Comparison of ENCODE assay signal across 12 cellular contexts in the genomic region with DNA sequence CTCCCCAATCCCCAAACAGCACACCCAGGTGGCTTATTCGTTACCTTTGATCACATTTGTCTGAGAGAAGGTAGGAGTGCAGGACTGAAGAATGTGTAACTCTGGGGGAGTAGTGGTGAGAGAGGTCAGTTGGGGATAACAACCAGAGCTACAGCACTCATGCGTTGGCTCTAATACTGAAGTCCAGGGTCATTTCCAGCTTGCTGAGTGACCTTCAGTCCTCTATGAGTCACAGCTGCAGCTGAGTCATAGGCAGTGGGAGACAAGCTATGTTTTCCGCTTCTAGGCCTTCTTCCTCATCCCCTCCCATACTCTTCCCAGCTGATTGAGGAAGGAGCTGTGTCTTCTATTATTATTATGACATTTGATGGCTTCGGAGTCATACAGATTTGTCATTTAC. TPM values are rescaled to one million over a fixed set of nuclear protein-coding genes. Genes with fewer than 3 reads are reported as not detected.
DNase-seq lines count a peak whose midpoint lies in the region; ATAC-seq, FAIRE-seq and TF ChIP-seq lines count a peak whose summit lies in the region.
"Had no signal": no experiment of that assay in that cellular context is flagged by ENCODE, and none has a peak within 500 bp of the region (broad histone marks: within the 10 kb centered on the region; RNA-seq: fewer than 3 reads in every experiment).

No MANE protein-coding gene starts in this region.

- in situ Hi-C loops in HepG2 (cut with HindIII; ENCODE audit: extremely low pct_ligation_motif_present, low pct_unique_long_range_greater_than_20kb): no loop called here

- no peak overlapping the region for H3K27ac Mint-ChIP-seq in activated CD8-positive, alpha-beta T cell treated with anti-CD3 and anti-CD28 coated beads for 36 hours

- peak overlapping the region; percentile 68 for H3K4me2 ChIP-seq in A549
- no peak overlapping the region for H3K4me2 ChIP-seq in HepG2 (ENCODE audit: low read depth, low read length)
- H3K4me2 ChIP-seq: BLaER1 had no signal

- FAIRE-seq in A549 (lab: Jason Lieb, UNC) (peak; percentile 84), HepG2 (lab: Jason Lieb, UNC) (peak; percentile 77)
- FAIRE-seq: colon had no signal

- H3K9ac ChIP-seq in HepG2 (ENCODE audit: insufficient read depth, low read depth, low read length): no peak overlapping the region
- H3K9ac ChIP-seq: BLaER1 had no signal

- peak; percentile 44 to 50 for DNase-seq in A549 (ENCODE audit: low read depth in 1 of 2, low spot score in 1 of 2)
- peak; percentile 97 for DNase-seq in M059J (ENCODE audit: low read depth)
- peak; percentile 77 for DNase-seq in coronary artery (ENCODE audit: low spot score)
- DNase-seq in HepG2 (ENCODE audit: low spot score): peak; percentile 73
- DNase-seq in DMS 273 treated with DMSO at 0.1 percent for 48 hours (lab: John Stamatoyannopoulos, UW): no peak
- no peak for DNase-seq in activated CD8-positive, alpha-beta T cell treated with anti-CD3 and anti-CD28 coated beads for 36 hours
- DNase-seq: activated CD4-positive, CD25-positive, alpha-beta regulatory T cell had no signal

- no peak for TF ChIP-seq POLR2A in A549 (IDR thresholded peaks at IDR 0.05; ENCODE audit: low read length)
- no peak for TF ChIP-seq POLR2A in HepG2 (IDR thresholded peaks at IDR 0.05; ENCODE audit: insufficient read depth in 1 of 2, low read depth in 2 of 2, low read length in 2 of 2)

- H3K36me3 ChIP-seq in HepG2 (replicated peaks in 1 of 2; ENCODE audit: control insufficient read depth in 1 of 2, insufficient read depth in 2 of 2, low read length in 2 of 2): no peaks in the 10 kb centered on the region
- H3K36me3 ChIP-seq: BLaER1 had no signal

- H3K9me3 ChIP-seq in A549: no peaks in the 10 kb centered on the region
- H3K9me3 ChIP-seq in HepG2 (ENCODE audit: low read length): no peaks in the 10 kb centered on the region
- H3K9me3 ChIP-seq: BLaER1 had no signal

- H3K4me3 ChIP-seq in A549 (no peak overlapping the region), coronary artery (no peak overlapping the region), HepG2 (replicated peaks in 1 of 3; ENCODE audit: insufficient read depth in 1 of 3, low read depth in 2 of 3, low read length in 3 of 3) (no peak overlapping the region)
- H3K4me3 ChIP-seq: BLaER1 had no signal

- H3K27me3 Mint-ChIP-seq in activated CD8-positive, alpha-beta T cell treated with anti-CD3 and anti-CD28 coated beads for 36 hours: no peaks in the 10 kb centered on the region

- intact Hi-C loops in HepG2 (cut with micrococcal nuclease; ENCODE audit: unreplicated experiment): no loop called here
- intact Hi-C loops in activated CD8-positive, alpha-beta T cell treated with anti-CD3 and anti-CD28 coated beads for 36 hours (cut with micrococcal nuclease): no loop called here

- H3K9me3 Mint-ChIP-seq in activated CD8-positive, alpha-beta T cell treated with anti-CD3 and anti-CD28 coated beads for 36 hours: no peaks in the 10 kb centered on the region

- H3K36me3 Mint-ChIP-seq in activated CD8-positive, alpha-beta T cell treated with anti-CD3 and anti-CD28 coated beads for 36 hours (ENCODE audit: low read depth): no peaks in the 10 kb centered on the region

- H3K4me1 ChIP-seq in A549: peaks cover 27% of the 10 kb centered on the region
- peaks cover 23% of the 10 kb centered on the region for H3K4me1 ChIP-seq in HepG2 (ENCODE audit: insufficient read depth, low read length)
- H3K4me1 ChIP-seq: BLaER1 had no signal

- H3K4me3 Mint-ChIP-seq in activated CD8-positive, alpha-beta T cell treated with anti-CD3 and anti-CD28 coated beads for 36 hours: no peak overlapping the region

- POLR2A ChIA-PET in A549 (lab: Yijun Ruan, JAX) (interaction anchor here (0.5 kb wide), 1 partner anchor 98 kb away, joined by 3 read pairs; no protein-coding TSS in a partner anchor), HepG2 (lab: Yijun Ruan, JAX) (interaction anchor here (1.0 to 1.6 kb wide), 2 partner anchors 66 to 194 kb away, joined by 3 to 6 read pairs; no protein-coding TSS in a partner anchor)
- POLR2A ChIA-PET in activated CD8-positive, alpha-beta T cell treated with anti-CD3 and anti-CD28 coated beads for 36 hours (lab: Charles Lee): no interaction called here

- H3K27me3 ChIP-seq in HepG2 (ENCODE audit: control insufficient read depth in 1 of 2, insufficient read depth in 2 of 2, low read length in 2 of 2): no peaks in the 10 kb centered on the region
- H3K27me3 ChIP-seq: BLaER1 had no signal

- H3K79me2 ChIP-seq in HepG2 (ENCODE audit: insufficient read depth, low read length): no peaks in the 10 kb centered on the region

- ATAC-seq in A549 (peak; percentile 80 to 86), HepG2 (peak; percentile 95), GM18511 (IDR thresholded peaks at IDR 0.05; ENCODE audit: unreplicated experiment) (no peak), HG03457 (IDR thresholded peaks at IDR 0.05; ENCODE audit: unreplicated experiment) (no peak)
- no peak for ATAC-seq in activated CD8-positive, alpha-beta T cell treated with anti-CD3 and anti-CD28 coated beads for 36 hours

- H3K27ac ChIP-seq in A549: peak overlapping the region; percentile 35 to 71; a peak in 3 of 6 replicates
- peak overlapping the region in 1 of 2 donors; percentile 6 for H3K27ac ChIP-seq in coronary artery
- H3K27ac ChIP-seq in HepG2 (ENCODE audit: extremely low read length, insufficient read depth, low read length): peak overlapping the region; percentile 30
- H3K27ac ChIP-seq: BLaER1 had no signal

- no peak for TF ChIP-seq EP300 in A549 (IDR thresholded peaks at IDR 0.05)
- TF ChIP-seq EP300 in HepG2 (IDR thresholded peaks at IDR 0.05; ENCODE audit: low read depth in 2 of 2, low read length in 2 of 2): peak in 1 of 2 experiments; percentile 39; a peak in 1 of 4 replicates
- TF ChIP-seq EP300 in HepG2 (CRISPR knock-in tag; IDR thresholded peaks at IDR 0.05; ENCODE audit: borderline replicate concordance): no peak

- WGBS in A549 (ENCODE audit: missing lambda C conversion rate): 17% methylated on average over 4 of the region's 4 CpGs
- 3% methylated on average over 4 of the region's 4 CpGs for WGBS in HepG2 (ENCODE audit: low lambda C conversion rate)

- CTCF ChIA-PET in A549 (lab: Yijun Ruan, JAX): interaction anchor here (1.0 kb wide), 1 partner anchor 36 kb away, joined by 4 read pairs; no protein-coding TSS in a partner anchor
- CTCF ChIA-PET in HepG2 (lab: Yijun Ruan, JAX; ENCODE audit: low intra/inter-chr PET ratio, low total read pairs): no interaction called here
- CTCF ChIA-PET in activated CD8-positive, alpha-beta T cell treated with anti-CD3 and anti-CD28 coated beads for 36 hours (lab: Charles Lee): no interaction called here

- no peak for TF ChIP-seq CTCF in A549 (IDR thresholded peaks at IDR 0.05)
- TF ChIP-seq CTCF in coronary artery (IDR thresholded peaks at IDR 0.05): no peak
- TF ChIP-seq CTCF in HepG2 (CRISPR knock-in tag; IDR thresholded peaks at IDR 0.05): no peak
- no peak for TF ChIP-seq CTCF in activated CD8-positive, alpha-beta T cell treated with anti-CD3 and anti-CD28 coated beads for 36 hours (IDR thresholded peaks at IDR 0.05)

- H4K20me1 ChIP-seq in HepG2 (ENCODE audit: insufficient read depth, low read length): no peaks in the 10 kb centered on the region
- H4K20me1 ChIP-seq: BLaER1 had no signal

- H2AFZ ChIP-seq in HepG2 (ENCODE audit: low read length): no peak overlapping the region

- no TSS peak for BruUV-seq in HepG2 (replicated peaks; lab: Mats Ljungman, UMichigan)

- no peaks in the 10 kb centered on the region for H3K4me1 Mint-ChIP-seq in activated CD8-positive, alpha-beta T cell treated with anti-CD3 and anti-CD28 coated beads for 36 hours (ENCODE audit: low read depth)

- TF ChIP-seq RAD21 in A549 (conservative IDR thresholded peaks at IDR 0.05 in 1 of 2, IDR thresholded peaks at IDR 0.05 in 1 of 2) (no peak), HepG2 (CRISPR knock-in tag; IDR thresholded peaks at IDR 0.05) (no peak)

RNA-seq across cellular contexts. Expression of a gene that starts 31.6 kb away (rescaled TPM):
- not detected in 2 replicates for polyA plus RNA-seq in A549 (2011; rRNA removed)
- polyA plus RNA-seq in A549 (2012; cell fraction: cytosol; rRNA removed): not detected in 2 replicates
- not detected in 2 replicates for polyA plus RNA-seq in A549 (2012; cell fraction: nucleus; rRNA removed)
- not detected in 3 replicates for polyA plus RNA-seq in A549 (2017; fragmentation: RNase III; extraction: RNeasy Plus Mini Kit Qiagen cat#74134 plus additional on column Dnase treatment)
- not detected in 2 replicates for polyA minus RNA-seq in A549 (2011; rRNA and poly(A)+ RNA removed)
- 0.39 TPM in 1 of 2 replicates, not detected in the other for total RNA-seq in M059J (2014; rRNA removed; shearing (Covaris generic))
- total RNA-seq in HepG2 (2016; rRNA removed; fragmentation: Illumina TruSeq; extraction: Trizol): not detected in 2 replicates
- total RNA-seq in HepG2 (2016; cell fraction: cytosol; rRNA removed; fragmentation: Illumina TruSeq; extraction: Trizol; ENCODE audit: low read depth): not detected in 2 replicates
- not detected in 2 replicates for total RNA-seq in HepG2 (2016; cell fraction: insoluble cytoplasmic fraction; rRNA removed; fragmentation: Illumina TruSeq; extraction: Trizol)
- not detected in 2 replicates for total RNA-seq in HepG2 (2016; cell fraction: membrane; rRNA removed; fragmentation: Illumina TruSeq; extraction: Trizol)
- not detected in 2 replicates for total RNA-seq in HepG2 (2016; cell fraction: nucleus; rRNA removed; fragmentation: Illumina TruSeq; extraction: Trizol)
- polyA plus RNA-seq in HepG2 (2011; rRNA removed): not detected in 2 replicates
- polyA plus RNA-seq in HepG2 (2011; cell fraction: cytosol; rRNA removed): not detected in 2 replicates
- not detected in 2 replicates for polyA plus RNA-seq in HepG2 (2011; cell fraction: nucleus; rRNA removed)
- polyA plus RNA-seq in HepG2 (2012): not detected in 2 replicates
- polyA plus RNA-seq in HepG2 (2016; cell fraction: cytosol; fragmentation: Illumina TruSeq; extraction: Trizol; ENCODE audit: low read depth): not detected in 2 replicates
- polyA plus RNA-seq in HepG2 (2016; cell fraction: insoluble cytoplasmic fraction; fragmentation: Illumina TruSeq; extraction: Trizol; ENCODE audit: low read depth): not detected in 2 replicates
- polyA plus RNA-seq in HepG2 (2016; cell fraction: membrane; fragmentation: Illumina TruSeq; extraction: Trizol; ENCODE audit: low read depth): not detected in 2 replicates
- not detected in 2 replicates for polyA plus RNA-seq in HepG2 (2016; cell fraction: nucleus; fragmentation: Illumina TruSeq; extraction: Trizol; ENCODE audit: insufficient read depth, low read depth)
- polyA minus RNA-seq in HepG2 (2011; rRNA and poly(A)+ RNA removed; ENCODE audit: low replicate concordance): not detected in 2 replicates
- not detected in 2 replicates for polyA minus RNA-seq in HepG2 (2011; cell fraction: cytosol; rRNA and poly(A)+ RNA removed)
- not detected in 2 replicates for polyA minus RNA-seq in HepG2 (2011; cell fraction: nucleus; rRNA and poly(A)+ RNA removed)
- not detected for total RNA-seq in activated CD8-positive, alpha-beta T cell treated with anti-CD3 and anti-CD28 coated beads for 36 hours
- total RNA-seq: temporal lobe had no signal

Comparison
In these comparisons a context has a peak if more than half of its experiments do, and no peak if none do; other contexts are left out.
1. ATAC-seq: peak in A549 (2 of 2) and HepG2 (single experiment); none in GM18511 (single experiment), HG03457 (single experiment) and activated CD8-positive, alpha-beta T cell treated with anti-CD3 and anti-CD28 coated beads for 36 hours (single experiment).
2. DNase-seq: peak in A549 (2 of 2), M059J (single experiment), coronary artery (single experiment) and HepG2 (single experiment); none in DMS 273 treated with DMSO at 0.1 percent for 48 hours (single experiment) and activated CD8-positive, alpha-beta T cell treated with anti-CD3 and anti-CD28 coated beads for 36 hours (single experiment).